In genomic region chr1:153727463-153728304, GRCh38 we compare ENCODE assay signal across 8 cellular contexts. TPM values are rescaled to one million over a fixed set of nuclear protein-coding genes. Genes with fewer than 3 reads are reported as not detected.
DNase-seq lines count a peak whose midpoint lies in the region; ATAC-seq and TF ChIP-seq lines count a peak whose summit lies in the region.

INTS3 (plus strand) TSS chr1:153728050; CDS start chr1:153728635, 585 bp downstream.

- H3K27ac ChIP-seq in spleen, result peak within 1 kb of the TSS; percentile 93 to 98 (median 97)

- TF ChIP-seq CTCF in AG09309 (IDR thresholded peaks at IDR 0.05; ENCODE audit: control insufficient read depth, insufficient read depth, low read depth, low read length, missing control alignments), result peak; percentile 20
- TF ChIP-seq CTCF in spleen (IDR thresholded peaks at IDR 0.05 in 8 of 11, conservative IDR thresholded peaks at IDR 0.05 in 3 of 11), result peak in 6 of 11 experiments; percentile 4 to 39 (median 16)

- ATAC-seq in GM19023 (IDR thresholded peaks at IDR 0.05; ENCODE audit: unreplicated experiment) (peak; percentile 96), HG03280 (IDR thresholded peaks at IDR 0.05; ENCODE audit: unreplicated experiment) (peak; percentile 98)

- peaks cover 8 to 41% (median 31%) of the 10 kb centered on the region in 6 donors for H3K4me1 ChIP-seq in spleen

- no peaks in the 10 kb centered on the region for H3K9me3 ChIP-seq in spleen

- no peaks in the 10 kb centered on the region for H3K27me3 ChIP-seq in spleen (replicated peaks in 1 of 7)

- intact Hi-C loops in spleen (cut with DNase I; ENCODE audit: low total_unique reads), result no loop called here

- WGBS in spleen, 5 donors, result 0 to 2% (median 1%) methylated on average over 34 to 49 of the region's 49 CpGs

- DNase-seq in AG09309 (ENCODE audit: low read depth) (peak; percentile 100), NCI-H345 treated with DMSO at 0.1 percent for 48 hours (lab: John Stamatoyannopoulos, UW; ENCODE audit: unreplicated experiment) (peak; percentile 100), inferior parietal cortex (ENCODE audit: extremely low spot score) (peak; percentile 99), spleen (peak; percentile 100)
- DNase-seq in activated CD4-positive, CD25-positive, alpha-beta regulatory T cell (lab: John Stamatoyannopoulos, UW), result peak; percentile 91 to 99 (median 97)
- peak; percentile 100 for DNase-seq in central memory CD4-positive, alpha-beta T cell

- TF ChIP-seq POLR2A in spleen (IDR thresholded peaks at IDR 0.05), result peak in 2 of 3 donors; percentile 17 to 36

- peaks cover 0 to 4% (median 0%) of the 10 kb centered on the region in 6 donors for H3K36me3 ChIP-seq in spleen

- H3K4me3 ChIP-seq in AG09309 (ENCODE audit: control insufficient read depth, low read depth, low read length) (peak within 1 kb of the TSS; percentile 86), spleen (peak within 1 kb of the TSS; percentile 51 to 80 (median 60))

RNA-seq across cellular contexts. Expression of gene INTS3, which starts in this region (rescaled TPM):
- total RNA-seq in spleen, result 10 to 100 TPM; 38.1 to 66.2 (median 49.0) TPM
- polyA plus RNA-seq in spleen, result 10 to 100 TPM; 24.7 to 51.9 (median 46.6) TPM

Comparison
In these comparisons a context has a peak if more than half of its experiments do, and no peak if none do; other contexts are left out.
1. Peak in every context shown above with its lines: DNase-seq, ATAC-seq, H3K4me3 ChIP-seq and H3K27ac ChIP-seq.